ENCODE assay signal across 11 cellular contexts in the genomic region with DNA sequence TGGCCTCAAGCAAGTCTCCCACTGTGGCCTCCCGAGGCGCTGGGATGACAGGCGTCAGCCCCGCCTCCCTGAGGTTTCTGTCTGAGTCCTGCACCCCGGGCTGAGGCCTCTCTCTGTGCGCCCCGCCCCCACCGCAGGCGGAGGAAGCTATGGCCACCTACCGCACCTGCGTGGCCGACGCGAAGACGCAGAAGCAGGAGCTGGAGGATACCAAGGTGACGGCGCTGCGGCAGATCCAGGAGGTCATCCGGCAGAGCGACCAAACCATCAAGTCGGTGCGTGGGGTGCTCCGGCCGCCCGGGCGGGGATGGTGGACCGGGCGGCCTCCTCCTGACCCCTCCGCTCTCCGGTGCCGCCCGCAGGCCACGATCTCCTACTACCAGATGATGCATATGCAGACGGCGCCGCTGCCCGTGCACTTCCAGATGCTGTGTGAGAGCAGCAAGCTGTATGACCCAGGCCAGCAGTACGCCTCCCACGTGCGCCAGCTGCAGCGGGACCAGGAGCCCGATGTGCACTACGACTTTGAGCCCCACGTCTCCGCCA. TPM values are rescaled to one million over a fixed set of nuclear protein-coding genes. Genes with fewer than 3 reads are reported as not detected.
A peak's percentile ranks its signal among the peaks of the same experiment; 100 is the strongest.
DNase-seq lines count a peak whose midpoint lies in the region; ATAC-seq lines count a peak whose summit lies in the region.
"Had no signal": no experiment of that assay in that cellular context is flagged by ENCODE, and none has a peak within 500 bp of the region (broad histone marks: within the 10 kb centered on the region; RNA-seq: fewer than 3 reads in every experiment).

No MANE protein-coding gene starts in this region.

- CTCF ChIA-PET in T-cell (lab: Charles Lee) = no interaction called here

- peaks cover 40% of the 10 kb centered on the region for H3K36me3 Mint-ChIP-seq in T-cell

- POLR2A ChIA-PET in T-cell (lab: Charles Lee) = no interaction called here

- ATAC-seq in T-cell (replicated peaks in 1 of 4) (no peak), HG02840 (IDR thresholded peaks at IDR 0.05; ENCODE audit: low FRiP score, unreplicated experiment) (no peak), HG02642 (IDR thresholded peaks at IDR 0.05; ENCODE audit: poor library complexity, unreplicated experiment) (no peak)

- DNase-seq in ELF-1 (ENCODE audit: low read depth, low spot score) = peak; percentile 80
- peak in 7 of 34 experiments; percentile 41 to 69 (median 60) for DNase-seq in T-cell
- peak; percentile 79 for DNase-seq in activated naive CD4-positive, alpha-beta T cell treated with anti-CD3 and anti-CD28 coated beads, Interleukin-2, amount 50 U/mL, for 16 hours
- DNase-seq in stimulated activated CD4-positive, alpha-beta T cell treated with anti-CD3 and anti-CD28 coated beads, Interleukin-12 subunit alpha, Interleukin-12 subunit beta, amount 100 ng/mL, for 48 hours (ENCODE audit: low read depth in 2 of 3, low spot score in 1 of 3) = peak in 2 of 3 donors; percentile 71 to 74
- no peak for DNase-seq in dedifferentiated amniotic fluid mesenchymal stem cell (ENCODE audit: extremely low spot score)
- no peak for DNase-seq in NCI-H345 treated with DMSO at 0.1 percent for 48 hours (lab: John Stamatoyannopoulos, UW; ENCODE audit: unreplicated experiment)
- DNase-seq: C1 segment of cervical spinal cord, NCI-H1930 had no signal

- no peaks in the 10 kb centered on the region for H3K9me3 Mint-ChIP-seq in T-cell
- H3K9me3 Mint-ChIP-seq: neural crest cell had no signal

- peaks cover 36 to 62% (median 53%) of the 10 kb centered on the region in 3 donors for H3K4me1 Mint-ChIP-seq in T-cell

- H3K27ac Mint-ChIP-seq in T-cell = peak overlapping the region; percentile 86 to 99

- H3K4me3 Mint-ChIP-seq in T-cell = peak overlapping the region; percentile 86 to 89 (median 88)
- H3K4me3 Mint-ChIP-seq: neural crest cell had no signal

- H3K27me3 Mint-ChIP-seq in T-cell = no peaks in the 10 kb centered on the region

RNA-seq across cellular contexts. Expression of gene ARHGAP45, which starts 12.7 kb away (rescaled TPM):
- total RNA-seq in T-cell = 1,000 to 10,000 TPM in 3 of 5 donors, 100 to 1,000 TPM in 2; 729 to 1,130 (median 1,073) TPM

RNA-seq across cellular contexts. Expression of gene POLR2E, which starts 15.5 kb away (rescaled TPM):
- total RNA-seq in T-cell = 100 to 1,000 TPM in 3 of 5 donors, 10 to 100 TPM in 2; 75.7 to 119 (median 101) TPM

RNA-seq across cellular contexts. Expression of gene GPX4, which starts 24.2 kb away (rescaled TPM):
- total RNA-seq in T-cell = 100 to 1,000 TPM; 139 to 221 (median 196) TPM

RNA-seq across cellular contexts. Expression of gene ABCA7, which starts 39.7 kb away (rescaled TPM):
- total RNA-seq in T-cell = 100 to 1,000 TPM; 166 to 217 (median 178) TPM

RNA-seq across cellular contexts. Expression of gene CNN2, which starts 53.2 kb away (rescaled TPM):
- 100 to 1,000 TPM; 239 to 385 (median 314) TPM for total RNA-seq in T-cell

Comparison
In these comparisons a context has a peak if more than half of its experiments do, and no peak if none do; other contexts are left out.
1. DNase-seq: peak in ELF-1 (single experiment), activated naive CD4-positive, alpha-beta T cell treated with anti-CD3 and anti-CD28 coated beads, Interleukin-2, amount 50 U/mL, for 16 hours (single experiment) and stimulated activated CD4-positive, alpha-beta T cell treated with anti-CD3 and anti-CD28 coated beads, Interleukin-12 subunit alpha, Interleukin-12 subunit beta, amount 100 ng/mL, for 48 hours (2 of 3); none in dedifferentiated amniotic fluid mesenchymal stem cell (single experiment) and NCI-H345 treated with DMSO at 0.1 percent for 48 hours (single experiment).